ENCODE assay signal across 9 cellular contexts in the genomic region with DNA sequence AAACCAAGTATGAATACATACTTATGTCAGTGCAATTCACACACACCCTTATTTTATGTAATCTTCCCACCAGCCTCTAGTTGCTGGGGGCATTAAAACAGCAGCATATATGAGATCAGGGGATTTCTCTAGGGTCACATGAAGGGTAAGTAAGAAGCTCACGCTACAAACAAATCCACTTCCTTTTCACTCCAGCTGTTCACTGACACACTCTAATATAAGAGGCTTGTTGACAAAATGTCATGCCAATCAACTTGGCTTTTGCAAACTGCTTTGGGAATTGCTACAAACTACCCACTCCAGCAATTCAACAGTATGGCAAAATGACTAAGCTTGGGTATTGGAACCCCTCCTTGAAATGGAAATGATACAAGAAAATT. TPM values are rescaled to one million over a fixed set of nuclear protein-coding genes. Genes with fewer than 3 reads are reported as not detected.
A peak's percentile ranks its signal among the peaks of the same experiment; 100 is the strongest.
DNase-seq lines count a peak whose midpoint lies in the region; ATAC-seq and TF ChIP-seq lines count a peak whose summit lies in the region.
"Had no signal": no experiment of that assay in that cellular context is flagged by ENCODE, and none has a peak within 500 bp of the region (broad histone marks: within the 10 kb centered on the region; RNA-seq: fewer than 3 reads in every experiment).

No MANE protein-coding gene starts in this region.

- no peaks in the 10 kb centered on the region for H3K27me3 ChIP-seq in tibial nerve

- no peaks in the 10 kb centered on the region for H3K36me3 ChIP-seq in tibial nerve

- peak; percentile 54 to 69 for ATAC-seq in activated CD4-positive, CD25-positive, alpha-beta regulatory T cell treated with anti-CD3 and anti-CD28 coated beads, Interleukin-2, amount 50 U/mL, for 24 hours
- peak; percentile 94 for ATAC-seq in HG02852 (IDR thresholded peaks at IDR 0.05; ENCODE audit: unreplicated experiment)

- H3K27ac ChIP-seq in coronary artery: no peak overlapping the region
- H3K27ac ChIP-seq in tibial nerve: no peak overlapping the region
- H3K27ac ChIP-seq: C4-2B had no signal

- TF ChIP-seq EP300 in tibial nerve (IDR thresholded peaks at IDR 0.05): no peak

- no peak for TF ChIP-seq CTCF in coronary artery (IDR thresholded peaks at IDR 0.05)
- TF ChIP-seq CTCF in tibial nerve (IDR thresholded peaks at IDR 0.05): no peak

- H3K9me3 ChIP-seq in tibial nerve: no peaks in the 10 kb centered on the region

- H3K4me1 ChIP-seq in tibial nerve: peaks cover 0 to 37% (median 16%) of the 10 kb centered on the region in 4 donors

- WGBS in tibial nerve, 2 donors: 13 to 22% methylated on average over 1 of the region's 1 CpG

- no peak for TF ChIP-seq POLR2A in tibial nerve (IDR thresholded peaks at IDR 0.05)

- DNase-seq in activated CD4-positive, CD25-positive, alpha-beta regulatory T cell (lab: John Stamatoyannopoulos, UW): no peak
- DNase-seq in NCI-H69 (lab: John Stamatoyannopoulos, UW) (peak; percentile 73), lung microvascular endothelial cell (ENCODE audit: low read depth in 2 of 2) (peak; percentile 46 to 91), coronary artery (ENCODE audit: low spot score) (no peak), tibial nerve (ENCODE audit: low spot score in 2 of 2) (no peak), activated gamma-delta T cell treated with Interleukin-2 at 50 U/mL for 16 hours (no peak)

- no peak overlapping the region for H3K4me3 ChIP-seq in coronary artery
- H3K4me3 ChIP-seq in tibial nerve: no peak overlapping the region

RNA-seq across cellular contexts. Expression of a gene that starts 10.3 kb away (rescaled TPM):
- total RNA-seq in lung microvascular endothelial cell (31.3 and 32.5 TPM in 2 replicates), tibial nerve (10 to 100 TPM; 38.9 to 52.0 (median 43.8) TPM)

RNA-seq across cellular contexts. Expression of a gene that starts 57.0 kb away (rescaled TPM):
- total RNA-seq in lung microvascular endothelial cell (not detected in 2 replicates), tibial nerve (under 1 TPM in 2 of 4 donors, not detected in 2; 0.20 to 0.21 TPM)

Comparison
In these comparisons a context has a peak if more than half of its experiments do, and no peak if none do; other contexts are left out.
1. DNase-seq: peak in NCI-H69 (single experiment) and lung microvascular endothelial cell (2 of 2); none in activated CD4-positive, CD25-positive, alpha-beta regulatory T cell (0 of 4), coronary artery (single experiment), tibial nerve (0 of 2) and activated gamma-delta T cell treated with Interleukin-2 at 50 U/mL for 16 hours (single experiment).